ENCODE assay signal across 3 cellular contexts in the genomic region with DNA sequence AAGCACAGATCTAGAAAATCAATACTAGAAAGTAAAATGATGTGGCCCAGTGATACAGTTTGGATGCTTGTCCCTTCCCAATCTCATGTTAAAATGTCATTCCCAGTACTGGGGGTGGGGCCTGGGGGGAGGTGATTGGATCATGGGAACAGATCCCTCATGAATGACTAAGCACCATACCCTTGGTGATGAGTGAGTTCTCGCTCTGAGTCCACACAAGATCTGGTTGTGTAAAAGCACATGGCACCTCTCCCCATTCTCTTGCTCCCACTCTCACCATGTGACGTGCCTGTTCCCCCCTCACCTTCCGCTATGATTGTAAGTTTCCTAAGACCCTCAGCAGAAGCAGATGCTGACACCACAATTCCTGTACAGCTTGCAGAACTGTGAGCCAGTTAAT.
TF ChIP-seq lines count a peak whose summit lies in the region.

No MANE protein-coding gene starts in this region.

TF ChIP-seq in IMR-90, 13 proteins besides CTCF, POLR2A, EP300 and RAD21:
- TF ChIP-seq CEBPB (IDR thresholded peaks at IDR 0.05; ENCODE audit: low read depth, low read length) (0 out of 2 replicates have a peak, but pooled peaks have one; percentile 5), MAFK (IDR thresholded peaks at IDR 0.05; ENCODE audit: low read depth, low read length) (no peak)

TF ChIP-seq in H1, 55 proteins besides CTCF, POLR2A, EP300 and RAD21:
- TF ChIP-seq CEBPB (IDR thresholded peaks at IDR 0.05; ENCODE audit: low read depth, low read length) = no peak
- no peak for TF ChIP-seq NRF1 (IDR thresholded peaks at IDR 0.05; ENCODE audit: low read depth, low read length)

TF ChIP-seq in SK-N-SH treated with all-trans-retinoic acid at 6 μM for 48 hours, 23 proteins besides CTCF, POLR2A, EP300 and RAD21:
- TF ChIP-seq ISL1 (CRISPR knock-in tag; IDR thresholded peaks at IDR 0.05) (no peak), ZC3H10 (CRISPR knock-in tag; IDR thresholded peaks at IDR 0.05) (no peak), GLIS3 (CRISPR knock-in tag; IDR thresholded peaks at IDR 0.05) (no peak), ZNF565 (CRISPR knock-in tag; conservative IDR thresholded peaks at IDR 0.05; ENCODE audit: low read depth) (no peak), CSDC2 (CRISPR knock-in tag; IDR thresholded peaks at IDR 0.05) (no peak), OSR1 (CRISPR knock-in tag; IDR thresholded peaks at IDR 0.05) (no peak), ARNTL (CRISPR knock-in tag; IDR thresholded peaks at IDR 0.05; ENCODE audit: borderline replicate concordance, low read depth) (no peak), BACH2 (CRISPR knock-in tag; IDR thresholded peaks at IDR 0.05; ENCODE audit: borderline replicate concordance) (no peak), TOX (CRISPR knock-in tag; IDR thresholded peaks at IDR 0.05; ENCODE audit: borderline replicate concordance) (no peak), ESRRG (CRISPR knock-in tag; IDR thresholded peaks at IDR 0.05) (no peak), PPARA (CRISPR knock-in tag; IDR thresholded peaks at IDR 0.05; ENCODE audit: borderline replicate concordance) (no peak), ZFP3 (CRISPR knock-in tag; IDR thresholded peaks at IDR 0.05) (no peak), ZNF8 (CRISPR knock-in tag; IDR thresholded peaks at IDR 0.05) (no peak)
- TF ChIP-seq, protein P1, sequence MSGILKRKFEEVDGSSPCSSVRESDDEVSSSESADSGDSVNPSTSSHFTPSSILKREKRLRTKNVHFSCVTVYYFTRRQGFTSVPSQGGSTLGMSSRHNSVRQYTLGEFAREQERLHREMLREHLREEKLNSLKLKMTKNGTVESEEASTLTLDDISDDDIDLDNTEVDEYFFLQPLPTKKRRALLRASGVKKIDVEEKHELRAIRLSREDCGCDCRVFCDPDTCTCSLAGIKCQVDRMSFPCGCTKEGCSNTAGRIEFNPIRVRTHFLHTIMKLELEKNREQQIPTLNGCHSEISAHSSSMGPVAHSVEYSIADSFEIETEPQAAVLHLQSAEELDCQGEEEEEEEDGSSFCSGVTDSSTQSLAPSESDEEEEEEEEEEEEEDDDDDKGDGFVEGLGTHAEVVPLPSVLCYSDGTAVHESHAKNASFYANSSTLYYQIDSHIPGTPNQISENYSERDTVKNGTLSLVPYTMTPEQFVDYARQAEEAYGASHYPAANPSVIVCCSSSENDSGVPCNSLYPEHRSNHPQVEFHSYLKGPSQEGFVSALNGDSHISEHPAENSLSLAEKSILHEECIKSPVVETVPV (CRISPR knock-in tag; IDR thresholded peaks at IDR 0.05) = no peak
- TF ChIP-seq, protein P2, sequence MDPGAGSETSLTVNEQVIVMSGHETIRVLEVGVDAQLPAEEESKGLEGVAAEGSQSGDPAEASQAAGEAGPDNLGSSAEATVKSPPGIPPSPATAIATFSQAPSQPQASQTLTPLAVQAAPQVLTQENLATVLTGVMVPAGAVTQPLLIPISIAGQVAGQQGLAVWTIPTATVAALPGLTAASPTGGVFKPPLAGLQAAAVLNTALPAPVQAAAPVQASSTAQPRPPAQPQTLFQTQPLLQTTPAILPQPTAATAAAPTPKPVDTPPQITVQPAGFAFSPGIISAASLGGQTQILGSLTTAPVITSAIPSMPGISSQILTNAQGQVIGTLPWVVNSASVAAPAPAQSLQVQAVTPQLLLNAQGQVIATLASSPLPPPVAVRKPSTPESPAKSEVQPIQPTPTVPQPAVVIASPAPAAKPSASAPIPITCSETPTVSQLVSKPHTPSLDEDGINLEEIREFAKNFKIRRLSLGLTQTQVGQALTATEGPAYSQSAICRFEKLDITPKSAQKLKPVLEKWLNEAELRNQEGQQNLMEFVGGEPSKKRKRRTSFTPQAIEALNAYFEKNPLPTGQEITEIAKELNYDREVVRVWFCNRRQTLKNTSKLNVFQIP (CRISPR knock-in tag; IDR thresholded peaks at IDR 0.05; ENCODE audit: borderline replicate concordance, low read depth) = no peak
- TF ChIP-seq, protein P3, sequence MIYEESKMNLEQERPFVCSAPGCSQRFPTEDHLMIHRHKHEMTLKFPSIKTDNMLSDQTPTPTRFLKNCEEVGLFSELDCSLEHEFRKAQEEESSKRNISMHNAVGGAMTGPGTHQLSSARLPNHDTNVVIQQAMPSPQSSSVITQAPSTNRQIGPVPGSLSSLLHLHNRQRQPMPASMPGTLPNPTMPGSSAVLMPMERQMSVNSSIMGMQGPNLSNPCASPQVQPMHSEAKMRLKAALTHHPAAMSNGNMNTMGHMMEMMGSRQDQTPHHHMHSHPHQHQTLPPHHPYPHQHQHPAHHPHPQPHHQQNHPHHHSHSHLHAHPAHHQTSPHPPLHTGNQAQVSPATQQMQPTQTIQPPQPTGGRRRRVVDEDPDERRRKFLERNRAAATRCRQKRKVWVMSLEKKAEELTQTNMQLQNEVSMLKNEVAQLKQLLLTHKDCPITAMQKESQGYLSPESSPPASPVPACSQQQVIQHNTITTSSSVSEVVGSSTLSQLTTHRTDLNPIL (CRISPR knock-in tag; IDR thresholded peaks at IDR 0.05; ENCODE audit: low read depth) = no peak
